ENCODE assay signal across 8 cellular contexts in the genomic region with DNA sequence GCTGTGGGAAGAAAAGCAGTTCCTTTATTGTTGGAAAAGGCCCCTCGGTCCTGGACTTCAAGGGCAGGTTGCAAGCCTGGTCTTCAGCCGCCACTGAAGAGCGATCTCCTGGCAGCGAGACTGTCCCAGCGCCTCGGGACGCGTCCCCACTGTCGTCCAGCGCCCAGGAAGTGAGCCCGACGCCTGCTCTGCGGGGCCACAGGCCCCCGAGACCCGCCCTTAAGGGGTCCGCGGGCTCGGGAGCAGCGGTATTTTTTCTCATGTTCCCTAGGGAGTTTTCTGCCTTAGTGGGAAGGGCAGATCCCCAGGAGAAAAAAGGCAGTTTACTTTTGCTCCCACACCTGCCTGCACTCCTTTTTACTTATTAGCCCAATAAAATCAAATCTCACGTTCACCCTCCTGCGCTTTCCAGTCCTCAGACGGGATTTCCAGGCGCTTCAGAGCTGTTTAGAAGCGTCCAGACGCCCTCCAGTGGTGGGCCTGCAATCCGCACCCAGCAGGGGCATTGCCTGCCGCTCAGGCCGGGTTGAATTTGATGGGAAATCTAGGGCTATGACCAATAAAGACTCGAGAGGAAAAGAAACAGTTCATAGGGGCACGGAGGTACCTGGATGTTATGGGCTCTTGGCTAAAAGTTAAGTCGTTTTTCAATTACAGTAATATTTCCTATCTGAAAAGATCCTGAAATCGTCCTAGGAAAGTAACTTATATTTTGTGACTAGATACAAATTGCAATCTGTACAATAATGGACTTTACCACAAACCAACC. TPM values are rescaled to one million over a fixed set of nuclear protein-coding genes. Genes with fewer than 3 reads are reported as not detected.
DNase-seq lines count a peak whose midpoint lies in the region; TF ChIP-seq lines count a peak whose summit lies in the region.

No MANE protein-coding gene starts in this region.

- H3K27me3 ChIP-seq in HAP-1 (ENCODE audit: low read depth), result no peaks in the 10 kb centered on the region
- no peaks in the 10 kb centered on the region for H3K27me3 ChIP-seq in SJCRH30
- H3K27me3 ChIP-seq in suprapubic skin, result peaks cover 7% of the 10 kb centered on the region

- peak; percentile 87 to 92 for TF ChIP-seq CTCF in suprapubic skin (IDR thresholded peaks at IDR 0.05)

- TF ChIP-seq POLR2A in suprapubic skin (IDR thresholded peaks at IDR 0.05), result no peak

- no peak for TF ChIP-seq EP300 in suprapubic skin (IDR thresholded peaks at IDR 0.05)

- peak overlapping the region; percentile 97 for H3K27ac ChIP-seq in SJCRH30
- H3K27ac ChIP-seq in suprapubic skin, result peak overlapping the region; percentile 92

- no peaks in the 10 kb centered on the region for H3K9me3 ChIP-seq in HAP-1
- H3K9me3 ChIP-seq in SJCRH30 (replicated peaks), result no peaks in the 10 kb centered on the region
- H3K9me3 ChIP-seq in suprapubic skin, result no peaks in the 10 kb centered on the region

- DNase-seq in G401 (ENCODE audit: low spot score), result peak; percentile 89
- DNase-seq in HAP-1 (ENCODE audit: low spot score in 2 of 2), result peak; percentile 90 to 95
- peak; percentile 87 for DNase-seq in M059J (ENCODE audit: low read depth)
- peak; percentile 92 to 96 for DNase-seq in SJCRH30
- DNase-seq in activated naive CD4-positive, alpha-beta T cell treated with anti-CD3 and anti-CD28 coated beads, Interleukin-2, amount 50 U/mL, for 16 hours, result peak; percentile 76
- DNase-seq in germinal center (ENCODE audit: low spot score), result peak; percentile 68
- DNase-seq in nucleus accumbens (lab: John Stamatoyannopoulos, UW), result peak in 52 of 56 donors; percentile 14 to 93 (median 70)
- DNase-seq in suprapubic skin (ENCODE audit: low spot score in 2 of 2), result peak; percentile 86 to 89

- H3K36me3 ChIP-seq in HAP-1 (replicated peaks) (no peaks in the 10 kb centered on the region), SJCRH30 (no peaks in the 10 kb centered on the region), suprapubic skin (no peaks in the 10 kb centered on the region)

- peaks cover 5% of the 10 kb centered on the region for H3K4me1 ChIP-seq in HAP-1
- H3K4me1 ChIP-seq in SJCRH30, result peaks cover 7% of the 10 kb centered on the region; the same call in 1 of the 2 replicates
- peaks cover 21% of the 10 kb centered on the region for H3K4me1 ChIP-seq in suprapubic skin

- WGBS in suprapubic skin, result 2% methylated on average over 31 of the region's 32 CpGs

- in situ Hi-C loops in G401 (cut with HindIII; ENCODE audit: low sequenced_read_pairs), result no loop called here
- in situ Hi-C loops in HAP-1 (cut with MboI; ENCODE audit: low sequenced_read_pairs), result loop anchor here (25.0 kb wide), 2 partner anchors 211 to 436 kb away; no protein-coding TSS in a partner anchor

- H3K4me3 ChIP-seq in HAP-1 (peak overlapping the region; percentile 41), SJCRH30 (peak overlapping the region; percentile 84), suprapubic skin (peak overlapping the region; percentile 71)

RNA-seq across cellular contexts. Expression of a gene that starts 2.8 kb away (rescaled TPM):
- total RNA-seq in G401 (2014; rRNA removed; shearing (Covaris generic)), result 0.54 and 0.98 TPM in 2 replicates
- total RNA-seq in M059J (2014; rRNA removed; shearing (Covaris generic)), result 0.25 and 2.5 TPM in 2 replicates
- 32.7 and 41.3 TPM in 2 replicates for total RNA-seq in SJCRH30 (2014; rRNA removed; shearing (Covaris generic))
- total RNA-seq in suprapubic skin, result 10 to 100 TPM; 21.3 to 47.0 (median 29.3) TPM

Comparison
In these comparisons a context has a peak if more than half of its experiments do, and no peak if none do; other contexts are left out.
1. Peak in every context shown above with its lines: DNase-seq, H3K4me3 ChIP-seq and H3K27ac ChIP-seq.